16 cellular contexts compared by ENCODE assay signal in genomic region chr15:71148048-71148447, GRCh38. TPM values are rescaled to one million over a fixed set of nuclear protein-coding genes. Genes with fewer than 3 reads are reported as not detected.
"Had no signal": no experiment of that assay in that cellular context is flagged by ENCODE, and none has a peak within 500 bp of the region (broad histone marks: within the 10 kb centered on the region; RNA-seq: fewer than 3 reads in every experiment).

No MANE protein-coding gene starts in this region.

- ATAC-seq: activated CD4-positive, alpha-beta T cell treated with anti-CD3 and anti-CD28 coated beads for 36 hours; activated T-helper 17 cell treated with anti-CD3 and anti-CD28 coated beads, Interleukin-2, amount 50 U/mL, for 72 hours; left lung had no signal

- H3K9me3 ChIP-seq: left lung, stomach, transverse colon had no signal

- H3K27ac ChIP-seq: left lung, transverse colon had no signal

- DNase-seq: activated B cell treated with CpG ODN at 0.5 μM for 24 hours; activated CD4-positive, alpha-beta T cell treated with anti-CD3 and anti-CD28 coated beads for 36 hours; activated CD4-positive, alpha-beta T cell treated with anti-CD3 and anti-CD28 coated beads, Interleukin-2, amount 50 U/mL, for 4 hours; activated CD8-positive, alpha-beta memory T cell treated with anti-CD3 and anti-CD28 coated beads for 24 hours; activated CD8-positive, alpha-beta memory T cell treated with anti-CD3 and anti-CD28 coated beads, Interleukin-2, amount 50 U/mL, for 4 hours; activated naive CD4-positive, alpha-beta T cell; activated T-cell treated with anti-CD3 and anti-CD28 coated beads, Interleukin-2, amount 50 U/mL, for 24 hours; cortex of kidney; kidney; left lung; nucleus accumbens; stimulated activated CD4-positive, alpha-beta T cell treated with anti-CD3 and anti-CD28 coated beads, Interleukin-4, amount 100 ng/mL, for 4 hours; stomach; T-helper 1 cell; transverse colon had no signal

- H3K4me1 ChIP-seq: left lung had no signal

- H3K36me3 ChIP-seq: left lung, stomach, transverse colon had no signal

- H3K27me3 ChIP-seq: left lung, stomach, transverse colon had no signal

- H3K4me3 ChIP-seq: left lung, stomach, transverse colon had no signal

RNA-seq across cellular contexts. Expression of gene THSD4, which starts 32.8 kb away (rescaled TPM):
- total RNA-seq: activated B cell treated with CpG ODN at 0.5 μM for 24 hours; activated CD4-positive, alpha-beta T cell treated with anti-CD3 and anti-CD28 coated beads for 36 hours had no signal
